In the genomic region with DNA sequence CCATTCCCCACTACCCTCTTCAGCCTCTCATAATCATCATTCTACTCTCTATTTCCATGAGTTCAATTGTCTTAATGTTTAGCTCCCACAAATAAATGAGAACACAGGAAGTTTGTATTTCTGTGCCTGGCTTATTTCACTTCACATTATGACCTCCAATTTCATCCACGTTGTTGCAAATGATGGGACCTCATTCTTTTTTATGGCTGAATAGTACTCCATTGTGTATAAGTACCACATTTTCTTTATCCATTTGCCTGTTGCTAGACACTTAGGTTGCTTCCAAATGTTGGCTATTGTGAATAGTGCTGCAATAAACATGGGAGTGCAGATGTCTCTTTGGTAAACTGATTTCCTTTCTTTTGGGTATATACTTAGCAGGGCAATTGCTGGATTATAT, we compare ENCODE assay signal across 29 cellular contexts.
"Had no signal": no experiment of that assay in that cellular context is flagged by ENCODE, and none has a peak within 500 bp of the region (broad histone marks: within the 10 kb centered on the region; RNA-seq: fewer than 3 reads in every experiment).

No MANE protein-coding gene starts in this region.

- H3K27me3 ChIP-seq: colonic mucosa, dorsolateral prefrontal cortex, esophagus muscularis mucosa, esophagus squamous epithelium, gastrocnemius medialis, gastroesophageal sphincter, heart right ventricle had no signal

- DNase-seq: colonic mucosa; cortex of kidney; dermis blood vessel endothelial cell; dorsolateral prefrontal cortex; effector CD4-positive, alpha-beta T cell; effector CD8-positive, alpha-beta T cell; effector memory CD4-positive, alpha-beta T cell; effector memory CD8-positive, alpha-beta T cell; endodermal cell; erythroblast; esophagus squamous epithelium; foreskin fibroblast; foreskin keratinocyte; foreskin melanocyte; gastrocnemius medialis; glutamatergic neuron; head of caudate nucleus; heart left ventricle; heart right ventricle had no signal

- H3K27ac ChIP-seq: colonic mucosa, coronary artery, dorsolateral prefrontal cortex, epithelial cell of prostate, esophagus muscularis mucosa, esophagus squamous epithelium, foreskin keratinocyte, gastroesophageal sphincter, heart left ventricle, heart right ventricle had no signal

- FAIRE-seq: colon, endometrium, endothelial cell of umbilical vein, frontal cortex had no signal

- H3K4me1 ChIP-seq: colonic mucosa had no signal

- H3K9me3 ChIP-seq: colonic mucosa, esophagus squamous epithelium, gastrocnemius medialis, gastroesophageal sphincter, heart left ventricle had no signal

- H3K9me3 Mint-ChIP-seq: dendritic cell treated with granulocyte-macrophage colony-stimulating factor and Interleukin-4, amounts not matched to agents 40 ng/mL and 50 ng/mL, for 4 days; effector memory CD8-positive, alpha-beta T cell; endodermal cell had no signal

- H3K27ac Mint-ChIP-seq: dendritic cell treated with granulocyte-macrophage colony-stimulating factor and Interleukin-4, amounts not matched to agents 40 ng/mL and 50 ng/mL, for 4 days; effector memory CD8-positive, alpha-beta T cell; endodermal cell had no signal

- H3K4me3 ChIP-seq: colonic mucosa, coronary artery, dorsolateral prefrontal cortex, esophagus muscularis mucosa, esophagus squamous epithelium, gastrocnemius medialis, gastroesophageal sphincter, heart left ventricle, heart right ventricle had no signal

- H3K36me3 ChIP-seq: colonic mucosa, esophagus muscularis mucosa, esophagus squamous epithelium, gastrocnemius medialis, gastroesophageal sphincter, heart left ventricle, heart right ventricle had no signal

- ATAC-seq: effector memory CD8-positive, alpha-beta T cell; esophagus mucosa; foreskin keratinocyte; gastrocnemius medialis; gastroesophageal sphincter; heart left ventricle; heart right ventricle had no signal

- H3K4me3 Mint-ChIP-seq: dendritic cell treated with granulocyte-macrophage colony-stimulating factor and Interleukin-4, amounts not matched to agents 40 ng/mL and 50 ng/mL, for 4 days; effector memory CD8-positive, alpha-beta T cell; endodermal cell had no signal
